15 cellular contexts compared by ENCODE assay signal in genomic region chr4:2301221-2301642, GRCh38. TPM values are rescaled to one million over a fixed set of nuclear protein-coding genes. Genes with fewer than 3 reads are reported as not detected.
A peak's percentile ranks its signal among the peaks of the same experiment; 100 is the strongest.
DNase-seq lines count a peak whose midpoint lies in the region; ATAC-seq and TF ChIP-seq lines count a peak whose summit lies in the region.
"Had no signal": no experiment of that assay in that cellular context is flagged by ENCODE, and none has a peak within 500 bp of the region (broad histone marks: within the 10 kb centered on the region; RNA-seq: fewer than 3 reads in every experiment).

No MANE protein-coding gene starts in this region.

- BruUV-seq in IMR-90 (replicated peaks; lab: Mats Ljungman, UMichigan) = no TSS peak

- H4K5ac ChIP-seq in IMR-90 (ENCODE audit: low read depth, low read length) = no peak overlapping the region

- H4K91ac ChIP-seq in IMR-90 (ENCODE audit: insufficient read depth, low read depth, low read length) = no peak overlapping the region

- H3K4me1 ChIP-seq in CD8-positive, alpha-beta T cell (ENCODE audit: insufficient read depth, low read length) = peaks cover 25% of the 10 kb centered on the region
- H3K4me1 ChIP-seq in IMR-90 (ENCODE audit: control insufficient read depth, insufficient read depth, low read length) (peaks cover 2% of the 10 kb centered on the region; the same call in 1 of the 2 replicates), psoas muscle (no peaks in the 10 kb centered on the region), esophagus muscularis mucosa (peaks cover 0 to 12% (median 6%) of the 10 kb centered on the region in 4 donors)

- no peak for TF ChIP-seq RAD21 in IMR-90 (IDR thresholded peaks at IDR 0.05; ENCODE audit: low read length)

- H3K4me2 ChIP-seq in IMR-90 (ENCODE audit: low read depth, low read length) = no peak overlapping the region

- H3K36me3 ChIP-seq in CD8-positive, alpha-beta T cell (ENCODE audit: insufficient read depth, low read length) = no peaks in the 10 kb centered on the region
- H3K36me3 ChIP-seq in IMR-90 (ENCODE audit: control insufficient read depth, insufficient read depth, low read length) (no peaks in the 10 kb centered on the region), psoas muscle (ENCODE audit: insufficient read depth in 1 of 2, low read depth in 1 of 2) (no peaks in the 10 kb centered on the region), esophagus muscularis mucosa (peaks cover 0 to 15% (median 6%) of the 10 kb centered on the region in 4 donors)

- no peak for TF ChIP-seq POLR2A in IMR-90 (IDR thresholded peaks at IDR 0.05; ENCODE audit: low read depth, low read length)
- no peak for TF ChIP-seq POLR2A in esophagus muscularis mucosa (IDR thresholded peaks at IDR 0.05; ENCODE audit: low read depth)

- no peaks in the 10 kb centered on the region for H3K27me3 ChIP-seq in CD8-positive, alpha-beta T cell (ENCODE audit: insufficient read depth, low read length)
- H3K27me3 ChIP-seq in IMR-90 (ENCODE audit: control insufficient read depth, insufficient read depth, low read length) = peaks cover 14% of the 10 kb centered on the region
- H3K27me3 ChIP-seq in psoas muscle (ENCODE audit: insufficient read depth in 3 of 3, low read length in 2 of 3) = no peaks in the 10 kb centered on the region
- no peaks in the 10 kb centered on the region for H3K27me3 ChIP-seq in esophagus muscularis mucosa

- H3K27me3 Mint-ChIP-seq in CD8-positive, alpha-beta T cell (ENCODE audit: low read depth) = no peaks in the 10 kb centered on the region

- H2BK20ac ChIP-seq in IMR-90 (ENCODE audit: low read depth, low read length) = no peak overlapping the region

- no peak overlapping the region for H3K4me3 Mint-ChIP-seq in CD8-positive, alpha-beta T cell

- H3K4me1 Mint-ChIP-seq in CD8-positive, alpha-beta T cell (ENCODE audit: low read depth) = peaks cover 26% of the 10 kb centered on the region

- no peaks in the 10 kb centered on the region for H3K79me1 ChIP-seq in IMR-90 (ENCODE audit: low read depth in 1 of 2, low read length in 2 of 2)

- no peak overlapping the region for H2BK15ac ChIP-seq in IMR-90 (ENCODE audit: low read depth, low read length)

- no peaks in the 10 kb centered on the region for H4K20me1 ChIP-seq in IMR-90 (ENCODE audit: insufficient read depth, low read length)

- 93% methylated on average over 4 of the region's 14 CpGs; no CpG with 5 or more reads in 1 of the 2 experiments for WGBS in IMR-90 (ENCODE audit: extremely low coverage in 2 of 2, insufficient read length in 1 of 2), 2 experiments
- WGBS in psoas muscle, 3 donors = 63 to 82% (median 70%) methylated on average over 14 of the region's 14 CpGs
- WGBS in esophagus muscularis mucosa = 75% methylated on average over 6 of the region's 14 CpGs

- TF ChIP-seq CTCF in CD8-positive, alpha-beta T cell (IDR thresholded peaks at IDR 0.05) = no peak
- TF ChIP-seq CTCF in IMR-90 (conservative IDR thresholded peaks at IDR 0.05; ENCODE audit: low read depth, low read length) (no peak), psoas muscle (IDR thresholded peaks at IDR 0.05) (no peak), esophagus muscularis mucosa (IDR thresholded peaks at IDR 0.05) (no peak)

- H2BK120ac ChIP-seq in IMR-90 (ENCODE audit: low read depth, low read length) = no peak overlapping the region

- peaks cover 22% of the 10 kb centered on the region for H3K36me3 Mint-ChIP-seq in CD8-positive, alpha-beta T cell

- peak overlapping the region; percentile 39 for H3K27ac Mint-ChIP-seq in CD8-positive, alpha-beta T cell

- POLR2A ChIA-PET in CD8-positive, alpha-beta T cell (lab: Charles Lee) = interaction anchor here (2.1 kb wide), 1 partner anchor 10 kb away, joined by 4 read pairs; no protein-coding TSS in a partner anchor
- POLR2A ChIA-PET in IMR-90 (lab: Charles Lee; ENCODE audit: unreplicated experiment) = no interaction called here

- TF ChIP-seq EP300 in esophagus muscularis mucosa (IDR thresholded peaks at IDR 0.05) = no peak

- no peak overlapping the region for H2BK5ac ChIP-seq in IMR-90 (ENCODE audit: low read depth, low read length, poor library complexity, severe bottlenecking)

- dilution Hi-C loops in IMR-90 (cut with HindIII; ENCODE audit: low sequenced_read_pairs, unreplicated experiment) = no loop called here

- H3K18ac ChIP-seq in IMR-90 (ENCODE audit: low read depth, low read length) = no peak overlapping the region

- peak overlapping the region; percentile 43 for H2AFZ ChIP-seq in IMR-90 (replicated peaks; ENCODE audit: low read length, poor library complexity)

- H3K56ac ChIP-seq in IMR-90 (ENCODE audit: extremely low read depth, insufficient read depth, low read length) = no peak overlapping the region

- H3K14ac ChIP-seq in IMR-90 (replicated peaks; ENCODE audit: low read depth, low read length) = no peak overlapping the region

- H3K9ac ChIP-seq in IMR-90 (ENCODE audit: low read depth, low read length) = no peak overlapping the region

- intact Hi-C loops in CD8-positive, alpha-beta T cell (cut with DNase I, micrococcal nuclease) = no loop called here
- intact Hi-C loops in IMR-90 (cut with micrococcal nuclease) = no loop called here
- intact Hi-C loops in psoas muscle (cut with DNase I) = no loop called here
- intact Hi-C loops in esophagus muscularis mucosa (cut with DNase I) = no loop called here

- H4K8ac ChIP-seq in IMR-90 (ENCODE audit: low read depth in 2 of 2, low read length in 2 of 2) = no peak overlapping the region

- H3K4me3 ChIP-seq in CD8-positive, alpha-beta T cell (ENCODE audit: low read depth, low read length) = no peak overlapping the region
- H3K4me3 ChIP-seq in IMR-90 (ENCODE audit: insufficient read depth, low read depth, low read length) (no peak overlapping the region), psoas muscle (no peak overlapping the region), esophagus muscularis mucosa (no peak overlapping the region)

- H3K9me3 ChIP-seq in CD8-positive, alpha-beta T cell (ENCODE audit: low read length) = no peaks in the 10 kb centered on the region
- peaks cover 7% of the 10 kb centered on the region for H3K9me3 ChIP-seq in IMR-90 (ENCODE audit: control insufficient read depth, insufficient read depth, low read length)
- H3K9me3 ChIP-seq in psoas muscle = no peaks in the 10 kb centered on the region
- peaks cover 0 to 11% (median 3%) of the 10 kb centered on the region in 4 donors for H3K9me3 ChIP-seq in esophagus muscularis mucosa

- ATAC-seq in CD8-positive, alpha-beta T cell = no peak
- ATAC-seq in IMR-90 (ENCODE audit: low read depth) (no peak), psoas muscle (peak; percentile 17 to 69 (median 46)), GM18519 (IDR thresholded peaks at IDR 0.05; ENCODE audit: low FRiP score, unreplicated experiment) (no peak)

- H3K27ac ChIP-seq in CD8-positive, alpha-beta T cell (ENCODE audit: low read depth, low read length) = no peak overlapping the region
- H3K27ac ChIP-seq in IMR-90 (ENCODE audit: insufficient read depth, low read length) = no peak overlapping the region
- H3K27ac ChIP-seq in psoas muscle = no peak overlapping the region
- H3K27ac ChIP-seq in esophagus muscularis mucosa (replicated peaks in 1 of 4) = no peak overlapping the region

- H3K9me3 Mint-ChIP-seq in CD8-positive, alpha-beta T cell = no peaks in the 10 kb centered on the region

- in situ Hi-C loops in IMR-90 (cut with MboI; ENCODE audit: low sequenced_read_pairs) = no loop called here

- no peak overlapping the region for H2AK9ac ChIP-seq in IMR-90 (replicated peaks; ENCODE audit: low read depth, low read length, poor library complexity)

- H3K9me1 ChIP-seq in IMR-90 (ENCODE audit: insufficient read depth, low read length) = no peaks in the 10 kb centered on the region

- CTCF ChIA-PET in CD8-positive, alpha-beta T cell (lab: Charles Lee) = interaction anchor here (0.7 to 1.2 kb wide), 2 partner anchors 10 to 11 kb away, joined by 3 read pairs; no protein-coding TSS in a partner anchor
- CTCF ChIA-PET in IMR-90 (lab: Yijun Ruan, JAX) = interaction anchor here (0.8 kb wide), 1 partner anchor 8 kb away, joined by 3 read pairs; no protein-coding TSS in a partner anchor

- no peak overlapping the region for H2AK5ac ChIP-seq in IMR-90 (ENCODE audit: low read depth, low read length)

- H3K4ac ChIP-seq in IMR-90 (ENCODE audit: low read depth, low read length) = no peak overlapping the region

- H3K23ac ChIP-seq in IMR-90 (ENCODE audit: low read depth, low read length) = no peak overlapping the region

- peak in 1 of 7 experiments; percentile 45 for DNase-seq in CD8-positive, alpha-beta T cell
- no peak for DNase-seq in IMR-90
- DNase-seq in iPS-NIHi11 (ENCODE audit: low spot score) = peak; percentile 13
- DNase-seq in psoas muscle = no peak
- no peak for DNase-seq in activated gamma-delta T cell treated with Interleukin-2 at 50 U/mL for 16 hours
- no peak for DNase-seq in esophagus muscularis mucosa (ENCODE audit: extremely low spot score)
- DNase-seq: AML-193, Calu3, DMS79 treated with DMSO at 0.1 percent for 48 hours, GF-D8, KG1, NCI-H1092, NCI-H1694, NCI-H446 had no signal

TF ChIP-seq in IMR-90, 13 proteins besides CTCF, POLR2A, EP300 and RAD21 (continues in another document):
- no peak for TF ChIP-seq RFX5 (IDR thresholded peaks at IDR 0.05; ENCODE audit: low read depth, low read length)
- no peak for TF ChIP-seq RCOR1 (IDR thresholded peaks at IDR 0.05; ENCODE audit: insufficient replicate concordance, low read length)

RNA-seq across cellular contexts. Expression of gene MXD4, which starts 39.3 kb away (rescaled TPM):
- total RNA-seq in CD8-positive, alpha-beta T cell = 100 to 1,000 TPM; 175 to 178 TPM
- total RNA-seq in IMR-90 (2012; rRNA removed) = 22.8 and 25.6 TPM in 2 replicates
- 54.4 and 63.6 TPM in 2 replicates for polyA plus RNA-seq in IMR-90 (2012; rRNA removed)
- polyA plus RNA-seq in IMR-90 (2012; cell fraction: cytosol; rRNA removed) = 57.4 and 87.5 TPM in 2 replicates
- 81.6 and 159 TPM in 2 replicates for polyA plus RNA-seq in IMR-90 (2012; cell fraction: nucleus; rRNA removed; ENCODE audit: low replicate concordance)
- 10 to 100 TPM; 18.8 to 36.7 (median 35.3) TPM for total RNA-seq in psoas muscle
- polyA plus RNA-seq in psoas muscle = 10 to 100 TPM; 15.4 to 29.9 (median 23.3) TPM
- total RNA-seq in esophagus muscularis mucosa = 10 to 100 TPM; 38.8 to 86.4 (median 59.2) TPM

RNA-seq across cellular contexts. Expression of gene HAUS3, which starts 59.3 kb away (rescaled TPM):
- 100 to 1,000 TPM; 154 TPM for total RNA-seq in CD8-positive, alpha-beta T cell
- total RNA-seq in IMR-90 (2012; rRNA removed) = 4.3 and 6.9 TPM in 2 replicates
- 3.6 and 4.8 TPM in 2 replicates for polyA plus RNA-seq in IMR-90 (2012; rRNA removed)
- 3.0 and 5.8 TPM in 2 replicates for polyA plus RNA-seq in IMR-90 (2012; cell fraction: cytosol; rRNA removed)
- 9.9 and 13.2 TPM in 2 replicates for polyA plus RNA-seq in IMR-90 (2012; cell fraction: nucleus; rRNA removed; ENCODE audit: low replicate concordance)
- 1 to 10 TPM; 4.2 to 7.4 (median 5.1) TPM for total RNA-seq in psoas muscle
- polyA plus RNA-seq in psoas muscle = 10 to 100 TPM in 1 of 3 donors, 1 to 10 TPM in 2; 5.3 to 16.1 (median 5.8) TPM
- total RNA-seq in esophagus muscularis mucosa = 10 to 100 TPM in 3 of 4 donors, 1 to 10 TPM in 1; 9.9 to 14.1 (median 11.3) TPM

RNA-seq across cellular contexts. Expression of gene POLN, which starts 59.3 kb away (rescaled TPM):
- 1 to 10 TPM in 1 of 2 experiments, under 1 TPM in 1; 0.89 to 1.7 TPM for total RNA-seq in CD8-positive, alpha-beta T cell
- total RNA-seq in IMR-90 (2012; rRNA removed) = 0.72 and 1.1 TPM in 2 replicates
- polyA plus RNA-seq in IMR-90 (2012; rRNA removed) = 0.63 and 0.82 TPM in 2 replicates
- polyA plus RNA-seq in IMR-90 (2012; cell fraction: cytosol; rRNA removed) = 0.03 and 0.63 TPM in 2 replicates
- polyA plus RNA-seq in IMR-90 (2012; cell fraction: nucleus; rRNA removed; ENCODE audit: low replicate concordance) = 3.3 and 5.4 TPM in 2 replicates
- 1 to 10 TPM in 3 of 4 donors, under 1 TPM in 1; 0.84 to 3.0 (median 1.8) TPM for total RNA-seq in psoas muscle
- polyA plus RNA-seq in psoas muscle = under 1 TPM; 0.44 to 0.95 (median 0.80) TPM
- 1 to 10 TPM; 1.2 to 3.3 (median 2.7) TPM for total RNA-seq in esophagus muscularis mucosa

Comparison
In these comparisons a context has a peak if more than half of its experiments do, and no peak if none do; other contexts are left out.
1. ATAC-seq: peak in psoas muscle (4 of 4); none in CD8-positive, alpha-beta T cell (single experiment), IMR-90 (single experiment) and GM18519 (single experiment).
2. RNA of gene HAUS3, which starts 59.3 kb away (total RNA-seq): 154 TPM in CD8-positive, alpha-beta T cell; 9.9 to 14.1 TPM in esophagus muscularis mucosa, 4.2 to 7.4 TPM in psoas muscle and 4.3 to 6.9 TPM in IMR-90; every median in the first group is over 10 times any median in the second.